In the genomic region with DNA sequence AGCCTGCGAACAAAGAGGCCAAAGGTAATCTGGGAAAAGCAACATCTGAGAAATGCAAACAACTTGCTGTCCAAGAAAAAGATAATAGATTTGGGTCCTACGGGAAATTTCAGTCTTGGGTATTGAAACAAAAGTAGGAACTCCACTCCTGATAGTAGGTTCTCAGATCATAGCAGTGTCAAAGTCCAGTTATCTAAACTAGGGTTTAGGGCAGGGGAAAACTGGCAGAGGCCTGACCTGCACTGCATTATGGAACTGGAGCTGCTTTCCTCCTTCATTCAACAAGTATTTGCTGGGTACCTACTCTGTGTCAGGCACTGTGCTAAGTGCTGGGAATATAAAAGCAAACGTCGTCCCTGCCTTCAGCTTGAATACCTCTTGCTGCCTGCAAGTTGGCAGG, we compare ENCODE assay signal across 6 cellular contexts.
"Had no signal": no experiment of that assay in that cellular context is flagged by ENCODE, and none has a peak within 500 bp of the region (broad histone marks: within the 10 kb centered on the region; RNA-seq: fewer than 3 reads in every experiment).

No MANE protein-coding gene starts in this region.

- H3K27ac ChIP-seq: HL-60 had no signal

- DNase-seq: H9, HCEC 1CT, KBM-7 had no signal

- ATAC-seq: GM23338, HepG2 had no signal

- H3K4me3 ChIP-seq: GM23338 had no signal

- H2AFZ ChIP-seq: GM23338 had no signal

- H3K4me2 ChIP-seq: GM23338 had no signal
